Comparison of ENCODE assay signal across 37 cellular contexts in the genomic region with DNA sequence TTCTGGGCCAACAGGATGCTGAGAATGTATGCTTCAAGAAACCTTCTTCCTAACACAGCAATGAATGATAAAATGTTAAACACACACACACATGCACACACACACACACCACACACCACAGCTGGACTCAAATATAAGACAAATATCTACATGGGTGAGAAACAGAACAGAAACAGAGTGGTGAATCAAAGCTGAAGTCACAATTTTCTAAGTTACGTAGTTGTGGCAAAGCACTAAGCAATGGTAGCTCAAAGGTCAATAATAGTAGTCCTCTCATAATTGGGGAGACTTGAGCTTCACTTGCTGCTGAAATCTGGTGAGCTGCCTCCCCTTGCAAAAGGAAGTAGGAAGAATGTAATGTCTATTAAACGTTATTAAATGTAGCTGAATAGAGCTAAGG.
"Had no signal": no experiment of that assay in that cellular context is flagged by ENCODE, and none has a peak within 500 bp of the region (broad histone marks: within the 10 kb centered on the region; RNA-seq: fewer than 3 reads in every experiment).

No MANE protein-coding gene starts in this region.

- DNase-seq: activated B cell treated with CpG ODN at 0.5 μM for 24 hours; activated CD4-positive, alpha-beta memory T cell treated with anti-CD3 and anti-CD28 coated beads, Interleukin-2, amount 10 ng/mL, durations not matched to agents 7 days and 5 days; activated CD4-positive, alpha-beta T cell treated with anti-CD3 and anti-CD28 coated beads for 4 hours; activated CD4-positive, CD25-positive, alpha-beta regulatory T cell treated with anti-CD3 and anti-CD28 coated beads, Interleukin-2, amount 50 U/mL, for 72 hours; activated CD8-positive, alpha-beta memory T cell treated with anti-CD3 and anti-CD28 coated beads for 24 hours; activated CD8-positive, alpha-beta memory T cell treated with anti-CD3 and anti-CD28 coated beads, Interleukin-2, amount 10 ng/mL, durations not matched to agents 7 days and 5 days; activated CD8-positive, alpha-beta memory T cell treated with anti-CD3 and anti-CD28 coated beads, Interleukin-2, amount 50 U/mL, for 48 hours; activated gamma-delta T cell; activated naive CD4-positive, alpha-beta T cell treated with Interleukin-2 at 50 U/mL for 16 hours; activated naive CD8-positive, alpha-beta T cell treated with anti-CD3 and anti-CD28 coated beads, Interleukin-2, amount 10 ng/mL, durations not matched to agents 7 days and 5 days; activated T-cell treated with anti-CD3 and anti-CD28 coated beads, Interleukin-2, amount 50 U/mL, for 48 hours; amygdala; Kasumi-1; MG63; NCI-H1048; NCI-H146; NCI-H187; NCI-H2029 treated with DMSO at 0.1 percent for 48 hours; NCI-H2107; NCI-H2171; NCI-H510A; NCI-H526; NCI-H748 treated with DMSO at 0.1 percent for 48 hours; NK-92 treated with Interleukin-12 subunit alpha and Interleukin-12 subunit beta, amount 100 ng/mL, for 24 hours; PC-9; SIG-M5; T-cell; T-helper 17 cell; T-helper 9 cell had no signal

- H3K27ac Mint-ChIP-seq: activated B cell treated with CpG ODN at 0.5 μM for 24 hours; activated CD4-positive, alpha-beta memory T cell treated with anti-CD3 and anti-CD28 coated beads, Interleukin-2, amount 10 ng/mL, durations not matched to agents 7 days and 5 days; activated CD8-positive, alpha-beta memory T cell treated with anti-CD3 and anti-CD28 coated beads, Interleukin-2, amount 10 ng/mL, durations not matched to agents 7 days and 5 days; activated naive CD4-positive, alpha-beta T cell treated with anti-CD3 and anti-CD28 coated beads, Interleukin-2, amount 50 U/mL, for 24 hours; activated naive CD8-positive, alpha-beta T cell treated with anti-CD3 and anti-CD28 coated beads, Interleukin-2, amount 10 ng/mL, durations not matched to agents 7 days and 5 days; T-cell; T-helper 17 cell had no signal

- H3K4me2 ChIP-seq: PC-9 had no signal

- H3K27me3 ChIP-seq: ascending aorta, cardiac muscle cell, MG63 had no signal

- H2AFZ ChIP-seq: PC-9 had no signal

- H3K4me3 Mint-ChIP-seq: activated B cell treated with CpG ODN at 0.5 μM for 24 hours; activated CD4-positive, alpha-beta memory T cell treated with anti-CD3 and anti-CD28 coated beads, Interleukin-2, amount 10 ng/mL, durations not matched to agents 7 days and 5 days; activated CD8-positive, alpha-beta memory T cell treated with anti-CD3 and anti-CD28 coated beads, Interleukin-2, amount 10 ng/mL, durations not matched to agents 7 days and 5 days; activated naive CD4-positive, alpha-beta T cell treated with anti-CD3 and anti-CD28 coated beads, Interleukin-2, amount 50 U/mL, for 24 hours; activated naive CD8-positive, alpha-beta T cell treated with anti-CD3 and anti-CD28 coated beads, Interleukin-2, amount 10 ng/mL, durations not matched to agents 7 days and 5 days; central memory CD8-positive, alpha-beta T cell; T-cell; T-helper 17 cell had no signal

- H3K9me3 ChIP-seq: ascending aorta, MG63 had no signal

- H3K4me1 ChIP-seq: ascending aorta had no signal

- H3K9me3 Mint-ChIP-seq: activated B cell treated with CpG ODN at 0.5 μM for 24 hours; activated CD4-positive, alpha-beta memory T cell treated with anti-CD3 and anti-CD28 coated beads, Interleukin-2, amount 10 ng/mL, durations not matched to agents 7 days and 5 days; activated naive CD4-positive, alpha-beta T cell treated with anti-CD3 and anti-CD28 coated beads, Interleukin-2, amount 50 U/mL, for 24 hours; activated naive CD8-positive, alpha-beta T cell treated with anti-CD3 and anti-CD28 coated beads, Interleukin-2, amount 10 ng/mL, durations not matched to agents 7 days and 5 days; central memory CD8-positive, alpha-beta T cell; T-cell had no signal

- H3K27ac ChIP-seq: ascending aorta, cardiac muscle cell, PC-9, RWPE1, VCaP had no signal

- ATAC-seq: activated CD8-positive, alpha-beta memory T cell treated with anti-CD3 and anti-CD28 coated beads, Interleukin-2, amount 10 ng/mL, durations not matched to agents 7 days and 5 days; Right ventricle myocardium inferior; SK-N-SH treated with all-trans-retinoic acid at 6 μM for 48 hours; T-cell; T-helper 17 cell had no signal

- H3K4me3 ChIP-seq: ascending aorta, cardiac muscle cell, MG63, PC-9 had no signal

- H3K36me3 ChIP-seq: ascending aorta, cardiac muscle cell, MG63 had no signal

- H3K4me1 Mint-ChIP-seq: T-helper 17 cell had no signal

- H3K36me3 Mint-ChIP-seq: activated naive CD4-positive, alpha-beta T cell treated with anti-CD3 and anti-CD28 coated beads, Interleukin-2, amount 50 U/mL, for 24 hours; T-cell had no signal

- H3K27me3 Mint-ChIP-seq: activated CD8-positive, alpha-beta memory T cell treated with anti-CD3 and anti-CD28 coated beads, Interleukin-2, amount 10 ng/mL, durations not matched to agents 7 days and 5 days; activated naive CD4-positive, alpha-beta T cell treated with anti-CD3 and anti-CD28 coated beads, Interleukin-2, amount 50 U/mL, for 24 hours; activated naive CD8-positive, alpha-beta T cell treated with anti-CD3 and anti-CD28 coated beads, Interleukin-2, amount 10 ng/mL, durations not matched to agents 7 days and 5 days; central memory CD8-positive, alpha-beta T cell; T-cell; T-helper 17 cell had no signal
